Comparison of ENCODE assay signal across 8 cellular contexts in genomic region chr20:25624500-25624939, GRCh38. TPM values are rescaled to one million over a fixed set of nuclear protein-coding genes. Genes with fewer than 3 reads are reported as not detected.
DNase-seq lines count a peak whose midpoint lies in the region; ATAC-seq and TF ChIP-seq lines count a peak whose summit lies in the region.

No MANE protein-coding gene starts in this region.

- H3K27ac ChIP-seq in BLaER1 treated with 17β-estradiol and CSF1 and Interleukin-3, amounts not matched to agents 10 nM and 100 nM, result peak overlapping the region; percentile 76 to 98 (median 94)
- H3K27ac ChIP-seq in brain microvascular endothelial cell, result peak overlapping the region; percentile 85

- in situ Hi-C loops in brain microvascular endothelial cell (cut with HindIII; ENCODE audit: low pct_ligation_motif_present, low sequenced_read_pairs), result no loop called here
- in situ Hi-C loops in GM13977 (cut with MboI; ENCODE audit: low pct_unique_long_range_greater_than_20kb, low sequenced_read_pairs, unreplicated experiment), result no loop called here

- DNase-seq in Kasumi-1 (lab: John Stamatoyannopoulos, UW), result peak; percentile 59 to 63
- no peak for DNase-seq in brain microvascular endothelial cell
- no peak for DNase-seq in mucosa of descending colon
- DNase-seq in SHP77 treated with DMSO at 0.1 percent for 48 hours (lab: John Stamatoyannopoulos, UW), result no peak
- DNase-seq in GM13977 (ENCODE audit: low spot score), result no peak

- H3K9me3 ChIP-seq in BLaER1 treated with 17β-estradiol and CSF1 and Interleukin-3, amounts not matched to agents 10 nM and 100 nM (replicated peaks in 1 of 11), result peaks cover 15 to 28% (median 22%) of the 10 kb centered on the region in 11 experiments; a peak in 21 of 22 replicates
- H3K9me3 ChIP-seq in mucosa of descending colon, result no peaks in the 10 kb centered on the region

- peaks cover 0 to 14% (median 0%) of the 10 kb centered on the region in 11 experiments; a peak in 3 of 22 replicates for H4K20me1 ChIP-seq in BLaER1 treated with 17β-estradiol and CSF1 and Interleukin-3, amounts not matched to agents 10 nM and 100 nM

- H3K4me2 ChIP-seq in BLaER1 treated with 17β-estradiol and CSF1 and Interleukin-3, amounts not matched to agents 10 nM and 100 nM, result peak overlapping the region; percentile 85 to 98 (median 91)

- H3K4me1 ChIP-seq in BLaER1 treated with 17β-estradiol and CSF1 and Interleukin-3, amounts not matched to agents 10 nM and 100 nM, result peaks cover 24 to 39% (median 34%) of the 10 kb centered on the region in 10 experiments
- H3K4me1 ChIP-seq in mucosa of descending colon (ENCODE audit: low read depth), result peaks cover 12% of the 10 kb centered on the region

- no peak for TF ChIP-seq CTCF in brain microvascular endothelial cell (IDR thresholded peaks at IDR 0.05; ENCODE audit: low read depth, low read length, missing control alignments)
- TF ChIP-seq CTCF in mucosa of descending colon (IDR thresholded peaks at IDR 0.05), result no peak
- no peak for TF ChIP-seq CTCF in GM13977 (IDR thresholded peaks at IDR 0.05; ENCODE audit: extremely low read depth, insufficient read depth, missing control alignments)

- H3K4me3 ChIP-seq in BLaER1 treated with 17β-estradiol and CSF1 and Interleukin-3, amounts not matched to agents 10 nM and 100 nM, result peak overlapping the region; percentile 69 to 96 (median 86)
- H3K4me3 ChIP-seq in brain microvascular endothelial cell (ENCODE audit: low read depth, low read length) (peak overlapping the region; percentile 87), mucosa of descending colon (peak overlapping the region; percentile 67)

- peak overlapping the region; percentile 89 to 98 (median 92) for H3K9ac ChIP-seq in BLaER1 treated with 17β-estradiol and CSF1 and Interleukin-3, amounts not matched to agents 10 nM and 100 nM

- H3K36me3 ChIP-seq in BLaER1 treated with 17β-estradiol and CSF1 and Interleukin-3, amounts not matched to agents 10 nM and 100 nM, result peaks cover 0 to 21% (median 14%) of the 10 kb centered on the region in 11 experiments; a peak in 16 of 22 replicates
- H3K36me3 ChIP-seq in brain microvascular endothelial cell (replicated peaks) (no peaks in the 10 kb centered on the region), mucosa of descending colon (ENCODE audit: low read depth) (no peaks in the 10 kb centered on the region)

- ATAC-seq in mucosa of descending colon, result no peak
- no peak for ATAC-seq in HG02642 (IDR thresholded peaks at IDR 0.05; ENCODE audit: poor library complexity, unreplicated experiment)
- ATAC-seq in GM18873 (IDR thresholded peaks at IDR 0.05; ENCODE audit: low FRiP score, unreplicated experiment), result no peak

- no peaks in the 10 kb centered on the region for H3K27me3 ChIP-seq in BLaER1 treated with 17β-estradiol and CSF1 and Interleukin-3, amounts not matched to agents 10 nM and 100 nM
- H3K27me3 ChIP-seq in brain microvascular endothelial cell (replicated peaks), result no peaks in the 10 kb centered on the region

- intact Hi-C loops in mucosa of descending colon (cut with DNase I, micrococcal nuclease), result no loop called here

RNA-seq across cellular contexts. Expression of gene NANP, which starts 0.7 kb away (rescaled TPM):
- 1 to 10 TPM; 2.5 to 4.9 (median 2.6) TPM for total RNA-seq in mucosa of descending colon

RNA-seq across cellular contexts. Expression of gene NINL, which starts 39.2 kb away (rescaled TPM):
- 10 to 100 TPM in 1 of 3 donors, 1 to 10 TPM in 2; 1.8 to 15.1 (median 3.3) TPM for total RNA-seq in mucosa of descending colon

Comparison
In these comparisons a context has a peak if more than half of its experiments do, and no peak if none do; other contexts are left out.
1. DNase-seq: peak in Kasumi-1 (2 of 2); none in brain microvascular endothelial cell (single experiment), mucosa of descending colon (0 of 3), SHP77 treated with DMSO at 0.1 percent for 48 hours (single experiment) and GM13977 (single experiment).
2. Peak in every context shown above with its lines, with median percentiles within 50 percentile points of each other: H3K4me3 ChIP-seq.